Comparison of ENCODE assay signal across 10 cellular contexts in genomic region chr18:52288403-52289004, GRCh38. TPM values are rescaled to one million over a fixed set of nuclear protein-coding genes. Genes with fewer than 3 reads are reported as not detected.
DNase-seq lines count a peak whose midpoint lies in the region; ATAC-seq, FAIRE-seq and TF ChIP-seq lines count a peak whose summit lies in the region.
"Had no signal": no experiment of that assay in that cellular context is flagged by ENCODE, and none has a peak within 500 bp of the region (broad histone marks: within the 10 kb centered on the region; RNA-seq: fewer than 3 reads in every experiment).

No MANE protein-coding gene starts in this region.

- FAIRE-seq in K562 (lab: Jason Lieb, UNC) = no peak
- FAIRE-seq: endothelial cell of umbilical vein had no signal

- CTCF ChIA-PET in Caco-2 (lab: Charles Lee) = interaction anchor here (1.0 kb wide), 1 partner anchor 620 kb away, joined by 3 read pairs; no protein-coding TSS in a partner anchor
- CTCF ChIA-PET in K562 (lab: Yijun Ruan, JAX; ENCODE audit: low intra/inter-chr PET ratio) = no interaction called here

- TF ChIP-seq CTCF in Caco-2 (IDR thresholded peaks at IDR 0.05; ENCODE audit: insufficient read depth in 1 of 2, low read depth in 1 of 2, low read length in 1 of 2, severe bottlenecking in 1 of 2, unreplicated experiment in 1 of 2) (peak; percentile 54 to 62), K562 (IDR thresholded peaks at IDR 0.05 in 2 of 3, conservative IDR thresholded peaks at IDR 0.05 in 1 of 3; ENCODE audit: insufficient read depth in 2 of 3, low read depth in 1 of 3, low read length in 3 of 3) (peak; percentile 4 to 39 (median 24); a peak in 2 of 6 replicates), retinal pigment epithelial cell (conservative IDR thresholded peaks at IDR 0.05; ENCODE audit: low read depth, low read length) (peak; percentile 96)

- no peak for TF ChIP-seq EP300 in K562 (IDR thresholded peaks at IDR 0.05; ENCODE audit: low read length)

- no peak overlapping the region for H3K4me3 ChIP-seq in Caco-2 (ENCODE audit: low read depth, low read length)
- no peak overlapping the region for H3K4me3 ChIP-seq in K562
- no peak overlapping the region for H3K4me3 ChIP-seq in retinal pigment epithelial cell (ENCODE audit: low read length)

- no peaks in the 10 kb centered on the region for H3K36me3 Mint-ChIP-seq in Caco-2 (ENCODE audit: insufficient read depth, unreplicated experiment)
- H3K36me3 Mint-ChIP-seq in naive thymus-derived CD8-positive, alpha-beta T cell = no peaks in the 10 kb centered on the region
- H3K36me3 Mint-ChIP-seq: IgD-negative memory B cell had no signal

- DNase-seq in Caco-2 (peak; percentile 21 to 37), LoVo (ENCODE audit: low spot score) (peak; percentile 27), K562 (ENCODE audit: extremely low read depth in 1 of 4, low spot score in 3 of 4) (peak; percentile 2 to 10 (median 5)), retinal pigment epithelial cell (ENCODE audit: low read depth) (no peak)
- no peak for DNase-seq in naive thymus-derived CD8-positive, alpha-beta T cell

- BruUV-seq in Caco-2 (replicated peaks; lab: Mats Ljungman, UMichigan) (no TSS peak), K562 (replicated peaks; lab: Mats Ljungman, UMichigan) (no TSS peak)

- H3K79me2 ChIP-seq in K562 (ENCODE audit: control insufficient read depth, insufficient read depth, low read length) = no peaks in the 10 kb centered on the region

- H3K4me1 ChIP-seq in Caco-2 = no peaks in the 10 kb centered on the region
- no peaks in the 10 kb centered on the region for H3K4me1 ChIP-seq in K562 (replicated peaks in 1 of 2; ENCODE audit: control insufficient read depth in 2 of 2, insufficient read depth in 2 of 2, low read length in 2 of 2)

- TF ChIP-seq RAD21 in K562 (CRISPR knock-in tag; conservative IDR thresholded peaks at IDR 0.05 in 1 of 2, IDR thresholded peaks at IDR 0.05 in 1 of 2) = peak in 1 of 2 experiments; percentile 42; a peak in 2 of 4 replicates

- H3K9ac ChIP-seq in K562 (ENCODE audit: insufficient read depth in 1 of 2, low read depth in 2 of 2, low read length in 2 of 2) = no peak overlapping the region

- H3K4me2 ChIP-seq in K562 (ENCODE audit: insufficient read depth, low read length) = no peak overlapping the region

- H3K27me3 ChIP-seq in Caco-2 (replicated peaks; ENCODE audit: control insufficient read depth, insufficient read depth, low read length) (no peaks in the 10 kb centered on the region), K562 (ENCODE audit: control insufficient read depth in 2 of 2, insufficient read depth in 2 of 2, low read length in 2 of 2) (no peaks in the 10 kb centered on the region)

- H3K4me3 Mint-ChIP-seq in Caco-2 (ENCODE audit: unreplicated experiment) = no peak overlapping the region
- no peak overlapping the region for H3K4me3 Mint-ChIP-seq in naive thymus-derived CD8-positive, alpha-beta T cell
- H3K4me3 Mint-ChIP-seq: IgD-negative memory B cell had no signal

- H3K27ac ChIP-seq in K562 (ENCODE audit: extremely low read depth, low read depth, low read length) = no peak overlapping the region

- TF ChIP-seq POLR2A in K562 (conservative IDR thresholded peaks at IDR 0.05) = no peak

- no peaks in the 10 kb centered on the region for H3K9me1 ChIP-seq in K562 (ENCODE audit: control insufficient read depth, insufficient read depth, low read length)

- ATAC-seq in GM18909 (IDR thresholded peaks at IDR 0.05; ENCODE audit: poor library complexity, unreplicated experiment) (peak; percentile 84), K562 (no peak), GM21528 (IDR thresholded peaks at IDR 0.05; ENCODE audit: low FRiP score, unreplicated experiment) (no peak), HG03097 (IDR thresholded peaks at IDR 0.05; ENCODE audit: low FRiP score, unreplicated experiment) (no peak)
- no peak for ATAC-seq in naive thymus-derived CD8-positive, alpha-beta T cell

- POLR2A ChIA-PET in Caco-2 (lab: Charles Lee) (no interaction called here), K562 (lab: Yijun Ruan, JAX) (no interaction called here)
- POLR2A ChIA-PET in naive thymus-derived CD8-positive, alpha-beta T cell (lab: Charles Lee) = no interaction called here

- no peaks in the 10 kb centered on the region for H3K9me3 Mint-ChIP-seq in Caco-2 (ENCODE audit: unreplicated experiment)
- H3K9me3 Mint-ChIP-seq in naive thymus-derived CD8-positive, alpha-beta T cell = peaks cover 0 to 3% (median 0%) of the 10 kb centered on the region in 9 donors
- H3K9me3 Mint-ChIP-seq: IgD-negative memory B cell had no signal

- H3K36me3 ChIP-seq in Caco-2 (ENCODE audit: control insufficient read depth, insufficient read depth, low read length) (no peaks in the 10 kb centered on the region), K562 (ENCODE audit: control insufficient read depth, insufficient read depth, low read length) (no peaks in the 10 kb centered on the region)

- H3K9me3 ChIP-seq in Caco-2 (no peaks in the 10 kb centered on the region), K562 (replicated peaks; ENCODE audit: control insufficient read depth, insufficient read depth, low read depth, low read length) (no peaks in the 10 kb centered on the region)

- intact Hi-C loops in Caco-2 (cut with micrococcal nuclease; ENCODE audit: unreplicated experiment) = loop anchor here (1.0 kb wide), 1 partner anchor 620 kb away; no protein-coding TSS in a partner anchor
- intact Hi-C loops in K562 (cut with micrococcal nuclease) = no loop called here

- WGBS in K562 (ENCODE audit: insufficient coverage, low coverage, missing lambda C conversion rate) = 4% methylated on average over 7 of the region's 7 CpGs

- no peaks in the 10 kb centered on the region for H3K4me1 Mint-ChIP-seq in Caco-2 (ENCODE audit: low read depth, unreplicated experiment)
- H3K4me1 Mint-ChIP-seq in naive thymus-derived CD8-positive, alpha-beta T cell = peaks cover 0 to 3% (median 0%) of the 10 kb centered on the region in 4 donors

- no peaks in the 10 kb centered on the region for H4K20me1 ChIP-seq in K562 (replicated peaks; ENCODE audit: control insufficient read depth, insufficient read depth, low read length)

- H2AFZ ChIP-seq in K562 (ENCODE audit: low read depth, low read length) = no peak overlapping the region

- in situ Hi-C loops in K562 (cut with MboI) = loop anchor here (25.0 kb wide), 1 partner anchor 1176 kb away; no protein-coding TSS in a partner anchor

- H3K27me3 Mint-ChIP-seq in Caco-2 (ENCODE audit: insufficient read depth, unreplicated experiment) = no peaks in the 10 kb centered on the region
- peaks cover 0 to 2% (median 0%) of the 10 kb centered on the region in 5 donors for H3K27me3 Mint-ChIP-seq in naive thymus-derived CD8-positive, alpha-beta T cell
- H3K27me3 Mint-ChIP-seq: IgD-negative memory B cell had no signal

- H3K27ac Mint-ChIP-seq in Caco-2 (ENCODE audit: unreplicated experiment) = no peak overlapping the region
- no peak overlapping the region for H3K27ac Mint-ChIP-seq in naive thymus-derived CD8-positive, alpha-beta T cell
- H3K27ac Mint-ChIP-seq: IgD-negative memory B cell had no signal

TF ChIP-seq in K562, 482 proteins besides CTCF, POLR2A, EP300 and RAD21 (continues in another document):
- TF ChIP-seq TAF7 (tag; IDR thresholded peaks at IDR 0.05) (no peak), HDGF (IDR thresholded peaks at IDR 0.05) (no peak), MCM2 (IDR thresholded peaks at IDR 0.05; ENCODE audit: low read depth) (no peak), BCOR (IDR thresholded peaks at IDR 0.05) (no peak), IFI16 (CRISPR knock-in tag; IDR thresholded peaks at IDR 0.05) (no peak), DACH1 (IDR thresholded peaks at IDR 0.05; ENCODE audit: partially characterized antibody) (no peak)
- TF ChIP-seq, protein P1, sequence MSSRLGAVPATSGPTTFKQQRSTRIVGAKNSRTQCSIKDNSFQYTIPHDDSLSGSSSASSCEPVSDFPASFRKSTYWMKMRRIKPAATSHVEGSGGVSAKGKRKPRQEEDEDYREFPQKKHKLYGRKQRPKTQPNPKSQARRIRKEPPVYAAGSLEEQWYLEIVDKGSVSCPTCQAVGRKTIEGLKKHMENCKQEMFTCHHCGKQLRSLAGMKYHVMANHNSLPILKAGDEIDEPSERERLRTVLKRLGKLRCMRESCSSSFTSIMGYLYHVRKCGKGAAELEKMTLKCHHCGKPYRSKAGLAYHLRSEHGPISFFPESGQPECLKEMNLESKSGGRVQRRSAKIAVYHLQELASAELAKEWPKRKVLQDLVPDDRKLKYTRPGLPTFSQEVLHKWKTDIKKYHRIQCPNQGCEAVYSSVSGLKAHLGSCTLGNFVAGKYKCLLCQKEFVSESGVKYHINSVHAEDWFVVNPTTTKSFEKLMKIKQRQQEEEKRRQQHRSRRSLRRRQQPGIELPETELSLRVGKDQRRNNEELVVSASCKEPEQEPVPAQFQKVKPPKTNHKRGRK (tag; IDR thresholded peaks at IDR 0.05) = no peak
- TF ChIP-seq, protein P2, sequence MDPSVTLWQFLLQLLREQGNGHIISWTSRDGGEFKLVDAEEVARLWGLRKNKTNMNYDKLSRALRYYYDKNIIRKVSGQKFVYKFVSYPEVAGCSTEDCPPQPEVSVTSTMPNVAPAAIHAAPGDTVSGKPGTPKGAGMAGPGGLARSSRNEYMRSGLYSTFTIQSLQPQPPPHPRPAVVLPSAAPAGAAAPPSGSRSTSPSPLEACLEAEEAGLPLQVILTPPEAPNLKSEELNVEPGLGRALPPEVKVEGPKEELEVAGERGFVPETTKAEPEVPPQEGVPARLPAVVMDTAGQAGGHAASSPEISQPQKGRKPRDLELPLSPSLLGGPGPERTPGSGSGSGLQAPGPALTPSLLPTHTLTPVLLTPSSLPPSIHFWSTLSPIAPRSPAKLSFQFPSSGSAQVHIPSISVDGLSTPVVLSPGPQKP (CRISPR knock-in tag; IDR thresholded peaks at IDR 0.05) = no peak

RNA-seq across cellular contexts. Expression of gene DCC, which starts 51.5 kb away (rescaled TPM):
- total RNA-seq in Caco-2 (2022) (0.32 and 0.39 TPM in 2 replicates), K562 (2014; rRNA removed) (not detected in 2 replicates), K562 (2014; rRNA removed; fragmentation: Illumina TruSeq; extraction: Trizol) (not detected in 2 replicates), K562 (2015; rRNA removed; fragmentation: Illumina TruSeq; extraction: Trizol) (not detected in 2 replicates), K562 (2021) (not detected in 2 replicates)
- total RNA-seq in K562 (2011; cell fraction: chromatin; rRNA removed; ENCODE audit: low replicate concordance) = not detected in 2 replicates
- not detected in 2 replicates for total RNA-seq in K562 (2011; cell fraction: nucleolus; rRNA removed)
- not detected in 2 replicates for total RNA-seq in K562 (2011; cell fraction: nucleoplasm; rRNA removed)
- polyA plus RNA-seq in K562 (2011; rRNA removed) (not detected in 2 replicates), K562 (2014; fragmentation: Illumina TruSeq; extraction: Trizol) (not detected in 2 replicates), K562 (2014; fragmentation: Nextera tagmentation; extraction: Ambion mirVana) (not detected), K562 (2014; rRNA removed) (not detected in 2 replicates)
- not detected in 2 replicates for polyA plus RNA-seq in K562 (2011; cell fraction: cytosol; rRNA removed)
- polyA plus RNA-seq in K562 (2011; cell fraction: nucleus; rRNA removed) = not detected in 2 replicates
- polyA plus RNA-seq in K562 (2012) = not detected in 2 replicates
- polyA minus RNA-seq in K562 (2011; rRNA and poly(A)+ RNA removed) = not detected in 2 replicates
- polyA minus RNA-seq in K562 (2011; cell fraction: cytosol; rRNA and poly(A)+ RNA removed) = not detected in 2 replicates
- not detected in 2 replicates for polyA minus RNA-seq in K562 (2011; cell fraction: nucleus; rRNA and poly(A)+ RNA removed)
- total RNA-seq in naive thymus-derived CD8-positive, alpha-beta T cell = not detected
- polyA plus RNA-seq in naive thymus-derived CD8-positive, alpha-beta T cell = not detected
- total RNA-seq: endothelial cell of umbilical vein had no signal
- polyA plus RNA-seq: endothelial cell of umbilical vein, IgD-negative memory B cell had no signal

Comparison
In these comparisons a context has a peak if more than half of its experiments do, and no peak if none do; other contexts are left out.
1. DNase-seq: peak in Caco-2 (2 of 2), LoVo (single experiment) and K562 (4 of 4); none in retinal pigment epithelial cell (single experiment) and naive thymus-derived CD8-positive, alpha-beta T cell (0 of 10).
2. CTCF ChIP-seq: peak in every context shown above with its lines; median percentile 96 in retinal pigment epithelial cell; 58 in Caco-2; 24 in K562.